In the genomic region with DNA sequence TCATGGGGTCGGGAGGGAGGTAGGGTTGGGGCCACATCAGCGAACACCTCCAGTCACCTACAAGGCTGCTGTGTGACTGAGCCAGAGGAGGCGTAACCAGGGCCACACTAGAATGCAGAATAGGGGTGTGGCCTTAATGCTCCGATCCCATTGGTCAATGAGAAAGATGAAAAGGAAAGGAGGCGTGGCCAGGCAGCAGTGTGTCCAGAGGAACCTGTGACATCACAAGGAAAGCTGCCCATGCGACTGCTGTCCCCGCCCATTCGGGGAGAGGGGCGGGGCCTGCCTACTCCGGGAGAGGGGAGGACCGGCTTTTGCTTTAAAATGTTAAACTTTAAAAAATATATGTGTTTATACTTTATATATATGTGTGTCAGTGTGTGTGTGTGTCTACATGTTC, we compare ENCODE assay signal across 8 cellular contexts.
A peak's percentile ranks its signal among the peaks of the same experiment; 100 is the strongest.
DNase-seq lines count a peak whose midpoint lies in the region; ATAC-seq and TF ChIP-seq lines count a peak whose summit lies in the region.
"Not testable (repeated sequence)": the region's sequence is repeated elsewhere in the genome, so short reads cannot be mapped to it uniquely, and the experiment has no call there.

No MANE protein-coding gene starts in this region.

- H3K9me3 ChIP-seq in DND-41 (ENCODE audit: insufficient read depth, low read length, severe bottlenecking); HAP-1; MG63: not testable (repeated sequence)

- not testable (repeated sequence) for H2AFZ ChIP-seq in DND-41 (ENCODE audit: low read depth, low read length)

- not testable (repeated sequence) for H3K9me3 Mint-ChIP-seq in MCF 10A (ENCODE audit: unreplicated experiment); type B pancreatic cell

- not testable (repeated sequence) for ATAC-seq in DND-41 (ENCODE audit: insufficient read depth, low read depth)

- not testable (repeated sequence) for H3K9ac ChIP-seq in DND-41 (ENCODE audit: low read depth, low read length)

- H3K79me2 ChIP-seq in DND-41 (ENCODE audit: insufficient read depth, low read length), result not testable (repeated sequence)

- not testable (repeated sequence) for H3K27me3 ChIP-seq in DND-41 (ENCODE audit: insufficient read depth, low read length, poor library complexity); HAP-1 (ENCODE audit: low read depth); MG63

- BruUV-seq in MCF 10A (replicated peaks; lab: Mats Ljungman, UMichigan), result not testable (repeated sequence)

- in situ Hi-C loops in HAP-1 (cut with MboI; ENCODE audit: low sequenced_read_pairs); SK-MEL-5 (cut with HindIII; ENCODE audit: low pct_unique_long_range_greater_than_20kb, low sequenced_read_pairs): not testable (repeated sequence)

- POLR2A ChIA-PET in MCF 10A (lab: Yijun Ruan, JAX), result not testable (repeated sequence)

- not testable (repeated sequence) for H4K20me1 ChIP-seq in DND-41 (ENCODE audit: insufficient read depth, low read length)

- intact Hi-C loops in MCF 10A (cut with micrococcal nuclease), result not testable (repeated sequence)

- not testable (repeated sequence) for H3K4me3 ChIP-seq in DND-41 (ENCODE audit: low read depth in 1 of 2, low read length in 2 of 2); HAP-1; MG63

- not testable (repeated sequence) for H3K27ac Mint-ChIP-seq in MCF 10A (ENCODE audit: low read depth, unreplicated experiment); type B pancreatic cell

- not testable (repeated sequence) for H3K4me1 ChIP-seq in DND-41 (ENCODE audit: insufficient read depth, low read length); HAP-1

- H3K27me3 Mint-ChIP-seq in MCF 10A (ENCODE audit: insufficient read depth, unreplicated experiment), result peaks cover 12% of the 10 kb centered on the region
- not testable (repeated sequence) for H3K27me3 Mint-ChIP-seq in type B pancreatic cell

- DNase-seq in DND-41 (peak; percentile 26), HAP-1 (ENCODE audit: low spot score in 2 of 2) (peak; percentile 32 to 83), MG63 (peak; percentile 36), NCI-H526 (lab: John Stamatoyannopoulos, UW) (peak; percentile 38 to 41), SK-MEL-5 (ENCODE audit: low read depth, low spot score) (peak; percentile 70), MCF 10A (ENCODE audit: unreplicated experiment) (peak; percentile 27), iPS-NIHi7 (ENCODE audit: extremely low spot score) (peak; percentile 52), type B pancreatic cell (ENCODE audit: extremely low spot score, unreplicated experiment) (peak; percentile 47)

- not testable (repeated sequence) for H3K27ac ChIP-seq in DND-41 (ENCODE audit: low read length)

- H3K36me3 Mint-ChIP-seq in MCF 10A (ENCODE audit: insufficient read depth, unreplicated experiment); type B pancreatic cell: not testable (repeated sequence)

- not testable (repeated sequence) for H3K4me2 ChIP-seq in DND-41 (ENCODE audit: insufficient read depth, low read length)

- not testable (repeated sequence) for TF ChIP-seq CTCF in DND-41 (IDR thresholded peaks at IDR 0.05; ENCODE audit: borderline replicate concordance, extremely low read depth, low read length, poor library complexity, severe bottlenecking); MCF 10A (IDR thresholded peaks at IDR 0.05; ENCODE audit: unreplicated experiment); type B pancreatic cell (conservative IDR thresholded peaks at IDR 0.05)

- H3K4me3 Mint-ChIP-seq in MCF 10A (ENCODE audit: unreplicated experiment); type B pancreatic cell: not testable (repeated sequence)

- not testable (repeated sequence) for H3K4me1 Mint-ChIP-seq in MCF 10A (ENCODE audit: insufficient read depth, unreplicated experiment)
- peaks cover 11% of the 10 kb centered on the region for H3K4me1 Mint-ChIP-seq in type B pancreatic cell (ENCODE audit: unreplicated experiment)

- CTCF ChIA-PET in MCF 10A (lab: Yijun Ruan, JAX), result not testable (repeated sequence)

- not testable (repeated sequence) for H3K36me3 ChIP-seq in DND-41 (ENCODE audit: insufficient read depth, low read length); HAP-1 (replicated peaks); MG63
